1 cellular context compared by ENCODE assay signal in the genomic region with DNA sequence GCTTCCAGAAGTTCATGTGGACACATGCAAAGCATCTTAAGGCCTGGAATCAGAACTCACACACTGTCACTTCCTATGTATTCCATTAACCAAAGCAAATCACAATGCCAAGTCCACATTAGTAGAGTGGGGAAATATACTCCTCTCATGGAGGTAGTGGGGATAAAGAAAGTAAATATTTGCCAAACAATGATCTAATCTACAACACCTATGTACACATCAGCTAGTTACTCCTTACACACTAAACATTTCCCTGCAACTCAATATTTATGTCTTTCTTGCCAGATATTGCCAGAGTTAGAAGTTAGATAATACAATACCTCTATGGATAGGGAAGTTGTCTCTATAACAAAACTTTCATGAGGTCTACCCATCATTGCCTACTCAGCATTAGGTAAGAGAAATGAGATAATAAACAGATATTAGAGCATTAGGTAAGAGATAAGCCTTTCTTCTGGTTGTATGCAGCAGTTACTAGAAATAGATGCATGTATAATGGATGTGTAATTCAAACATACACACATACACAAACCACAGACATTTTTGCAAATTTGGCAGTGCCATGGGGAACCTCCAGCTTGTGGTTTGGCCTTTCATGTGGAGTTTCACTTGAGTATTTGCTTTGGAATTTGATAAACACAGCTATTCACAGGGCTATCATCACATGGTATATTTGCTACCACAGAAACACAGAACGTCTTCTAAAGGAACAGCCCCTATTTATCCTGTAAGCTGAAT.
TF ChIP-seq lines count a peak whose summit lies in the region.

No MANE protein-coding gene starts in this region.

TF ChIP-seq in SK-N-SH, 30 proteins besides CTCF, POLR2A, EP300 and RAD21 (continued from another document):
- peak; percentile 57; the same call in 1 of the 2 replicates for TF ChIP-seq RXRA (IDR thresholded peaks at IDR 0.05; ENCODE audit: borderline replicate concordance, low read depth)
- peak; percentile 83 for TF ChIP-seq MEF2A (IDR thresholded peaks at IDR 0.05; ENCODE audit: borderline replicate concordance, low read depth)
- TF ChIP-seq RCOR1 (IDR thresholded peaks at IDR 0.05; ENCODE audit: low read length), result no peak
- TF ChIP-seq, protein P1, sequence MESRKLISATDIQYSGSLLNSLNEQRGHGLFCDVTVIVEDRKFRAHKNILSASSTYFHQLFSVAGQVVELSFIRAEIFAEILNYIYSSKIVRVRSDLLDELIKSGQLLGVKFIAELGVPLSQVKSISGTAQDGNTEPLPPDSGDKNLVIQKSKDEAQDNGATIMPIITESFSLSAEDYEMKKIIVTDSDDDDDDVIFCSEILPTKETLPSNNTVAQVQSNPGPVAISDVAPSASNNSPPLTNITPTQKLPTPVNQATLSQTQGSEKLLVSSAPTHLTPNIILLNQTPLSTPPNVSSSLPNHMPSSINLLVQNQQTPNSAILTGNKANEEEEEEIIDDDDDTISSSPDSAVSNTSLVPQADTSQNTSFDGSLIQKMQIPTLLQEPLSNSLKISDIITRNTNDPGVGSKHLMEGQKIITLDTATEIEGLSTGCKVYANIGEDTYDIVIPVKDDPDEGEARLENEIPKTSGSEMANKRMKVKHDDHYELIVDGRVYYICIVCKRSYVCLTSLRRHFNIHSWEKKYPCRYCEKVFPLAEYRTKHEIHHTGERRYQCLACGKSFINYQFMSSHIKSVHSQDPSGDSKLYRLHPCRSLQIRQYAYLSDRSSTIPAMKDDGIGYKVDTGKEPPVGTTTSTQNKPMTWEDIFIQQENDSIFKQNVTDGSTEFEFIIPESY (IDR thresholded peaks at IDR 0.05; ENCODE audit: borderline replicate concordance, low read depth), result peak; percentile 36; the same call in 1 of the 2 replicates
- TF ChIP-seq, protein P2, sequence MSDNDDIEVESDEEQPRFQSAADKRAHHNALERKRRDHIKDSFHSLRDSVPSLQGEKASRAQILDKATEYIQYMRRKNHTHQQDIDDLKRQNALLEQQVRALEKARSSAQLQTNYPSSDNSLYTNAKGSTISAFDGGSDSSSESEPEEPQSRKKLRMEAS (IDR thresholded peaks at IDR 0.05; ENCODE audit: low read depth), result no peak
- TF ChIP-seq SMC3 (IDR thresholded peaks at IDR 0.05; ENCODE audit: low read depth, low read length), result no peak
- TF ChIP-seq TEAD4 (IDR thresholded peaks at IDR 0.05; ENCODE audit: borderline replicate concordance, insufficient read depth), result peak; percentile 86
- TF ChIP-seq, protein P3, sequence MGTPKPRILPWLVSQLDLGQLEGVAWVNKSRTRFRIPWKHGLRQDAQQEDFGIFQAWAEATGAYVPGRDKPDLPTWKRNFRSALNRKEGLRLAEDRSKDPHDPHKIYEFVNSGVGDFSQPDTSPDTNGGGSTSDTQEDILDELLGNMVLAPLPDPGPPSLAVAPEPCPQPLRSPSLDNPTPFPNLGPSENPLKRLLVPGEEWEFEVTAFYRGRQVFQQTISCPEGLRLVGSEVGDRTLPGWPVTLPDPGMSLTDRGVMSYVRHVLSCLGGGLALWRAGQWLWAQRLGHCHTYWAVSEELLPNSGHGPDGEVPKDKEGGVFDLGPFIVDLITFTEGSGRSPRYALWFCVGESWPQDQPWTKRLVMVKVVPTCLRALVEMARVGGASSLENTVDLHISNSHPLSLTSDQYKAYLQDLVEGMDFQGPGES (IDR thresholded peaks at IDR 0.05; ENCODE audit: low read depth, low read length), result no peak
- TF ChIP-seq MXI1 (IDR thresholded peaks at IDR 0.05; ENCODE audit: low read depth, low read length), result no peak
- TF ChIP-seq, protein P4, sequence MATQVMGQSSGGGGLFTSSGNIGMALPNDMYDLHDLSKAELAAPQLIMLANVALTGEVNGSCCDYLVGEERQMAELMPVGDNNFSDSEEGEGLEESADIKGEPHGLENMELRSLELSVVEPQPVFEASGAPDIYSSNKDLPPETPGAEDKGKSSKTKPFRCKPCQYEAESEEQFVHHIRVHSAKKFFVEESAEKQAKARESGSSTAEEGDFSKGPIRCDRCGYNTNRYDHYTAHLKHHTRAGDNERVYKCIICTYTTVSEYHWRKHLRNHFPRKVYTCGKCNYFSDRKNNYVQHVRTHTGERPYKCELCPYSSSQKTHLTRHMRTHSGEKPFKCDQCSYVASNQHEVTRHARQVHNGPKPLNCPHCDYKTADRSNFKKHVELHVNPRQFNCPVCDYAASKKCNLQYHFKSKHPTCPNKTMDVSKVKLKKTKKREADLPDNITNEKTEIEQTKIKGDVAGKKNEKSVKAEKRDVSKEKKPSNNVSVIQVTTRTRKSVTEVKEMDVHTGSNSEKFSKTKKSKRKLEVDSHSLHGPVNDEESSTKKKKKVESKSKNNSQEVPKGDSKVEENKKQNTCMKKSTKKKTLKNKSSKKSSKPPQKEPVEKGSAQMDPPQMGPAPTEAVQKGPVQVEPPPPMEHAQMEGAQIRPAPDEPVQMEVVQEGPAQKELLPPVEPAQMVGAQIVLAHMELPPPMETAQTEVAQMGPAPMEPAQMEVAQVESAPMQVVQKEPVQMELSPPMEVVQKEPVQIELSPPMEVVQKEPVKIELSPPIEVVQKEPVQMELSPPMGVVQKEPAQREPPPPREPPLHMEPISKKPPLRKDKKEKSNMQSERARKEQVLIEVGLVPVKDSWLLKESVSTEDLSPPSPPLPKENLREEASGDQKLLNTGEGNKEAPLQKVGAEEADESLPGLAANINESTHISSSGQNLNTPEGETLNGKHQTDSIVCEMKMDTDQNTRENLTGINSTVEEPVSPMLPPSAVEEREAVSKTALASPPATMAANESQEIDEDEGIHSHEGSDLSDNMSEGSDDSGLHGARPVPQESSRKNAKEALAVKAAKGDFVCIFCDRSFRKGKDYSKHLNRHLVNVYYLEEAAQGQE (IDR thresholded peaks at IDR 0.05; ENCODE audit: low read depth, low read length), result no peak
- no peak for TF ChIP-seq GATA2 (CRISPR knock-in tag; IDR thresholded peaks at IDR 0.05)
- peak; percentile 91 for TF ChIP-seq TCF12 (IDR thresholded peaks at IDR 0.05)
- peak; percentile 71 for TF ChIP-seq JUND (IDR thresholded peaks at IDR 0.05)
- peak; percentile 94 for TF ChIP-seq NFIC (IDR thresholded peaks at IDR 0.05; ENCODE audit: borderline replicate concordance)
- peak; percentile 65; the same call in 1 of the 2 replicates for TF ChIP-seq POLR2AphosphoS5 (IDR thresholded peaks at IDR 0.05; ENCODE audit: low read depth, low read length)
- TF ChIP-seq, protein P5, sequence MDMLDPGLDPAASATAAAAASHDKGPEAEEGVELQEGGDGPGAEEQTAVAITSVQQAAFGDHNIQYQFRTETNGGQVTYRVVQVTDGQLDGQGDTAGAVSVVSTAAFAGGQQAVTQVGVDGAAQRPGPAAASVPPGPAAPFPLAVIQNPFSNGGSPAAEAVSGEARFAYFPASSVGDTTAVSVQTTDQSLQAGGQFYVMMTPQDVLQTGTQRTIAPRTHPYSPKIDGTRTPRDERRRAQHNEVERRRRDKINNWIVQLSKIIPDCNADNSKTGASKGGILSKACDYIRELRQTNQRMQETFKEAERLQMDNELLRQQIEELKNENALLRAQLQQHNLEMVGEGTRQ (IDR thresholded peaks at IDR 0.05; ENCODE audit: borderline replicate concordance, low read depth, low read length), result no peak
- TF ChIP-seq YY1 (IDR thresholded peaks at IDR 0.05; ENCODE audit: low read depth), result no peak
- no peak for TF ChIP-seq FOXM1 (IDR thresholded peaks at IDR 0.05; ENCODE audit: low read depth)
- TF ChIP-seq ELF1 (IDR thresholded peaks at IDR 0.05), result no peak
- TF ChIP-seq CHD2 (IDR thresholded peaks at IDR 0.05; ENCODE audit: low read length, partially characterized antibody), result no peak
- no peak for TF ChIP-seq RFX5 (IDR thresholded peaks at IDR 0.05; ENCODE audit: low read length)
